ENCODE assay signal across 9 cellular contexts in genomic region chr10:11663763-11664555, GRCh38. TPM values are rescaled to one million over a fixed set of nuclear protein-coding genes. Genes with fewer than 3 reads are reported as not detected.
DNase-seq lines count a peak whose midpoint lies in the region; ATAC-seq, FAIRE-seq and TF ChIP-seq lines count a peak whose summit lies in the region.
"Had no signal": no experiment of that assay in that cellular context is flagged by ENCODE, and none has a peak within 500 bp of the region (broad histone marks: within the 10 kb centered on the region; RNA-seq: fewer than 3 reads in every experiment).

No MANE protein-coding gene starts in this region.

- no peak overlapping the region for H2AK5ac ChIP-seq in H9 (ENCODE audit: insufficient read length, low read length)

- no peaks in the 10 kb centered on the region for H3K79me2 ChIP-seq in GM12878 (ENCODE audit: control insufficient read depth, insufficient read depth, low read length)
- H3K79me2 ChIP-seq in H9 (ENCODE audit: insufficient read depth, low read length): no peaks in the 10 kb centered on the region

- no peak overlapping the region for H4K5ac ChIP-seq in H9 (ENCODE audit: insufficient read length, low read depth, low read length)

- POLR2A ChIA-PET in GM12878 (lab: Charles Lee): no interaction called here
- POLR2A ChIA-PET in activated CD4-positive, alpha-beta T cell treated with anti-CD3 and anti-CD28 coated beads, Interleukin-2, amount 10 ng/mL, durations not matched to agents 7 days and 5 days (lab: Charles Lee): no interaction called here

- no peak overlapping the region; the same call in 1 of the 2 replicates for H3K14ac ChIP-seq in H9 (ENCODE audit: insufficient read depth, low read length)

- no peak for TF ChIP-seq POLR2A in GM12878 (IDR thresholded peaks at IDR 0.05; ENCODE audit: low read depth, low read length)

- peak; percentile 62 for FAIRE-seq in GM12878 (lab: Jason Lieb, UNC)

- H2BK5ac ChIP-seq in H9 (ENCODE audit: insufficient read length, low read length): no peak overlapping the region

- peak overlapping the region; percentile 35; the same call in 1 of the 2 replicates for H3K27ac ChIP-seq in GM12878 (ENCODE audit: control insufficient read depth, insufficient read depth)
- H3K27ac ChIP-seq in H9 (ENCODE audit: insufficient read length, low read depth, low read length): no peak overlapping the region

- peaks cover 43% of the 10 kb centered on the region for H3K4me1 ChIP-seq in GM12878 (ENCODE audit: control insufficient read depth, insufficient read depth, low read length)
- no peaks in the 10 kb centered on the region for H3K4me1 ChIP-seq in H9 (ENCODE audit: insufficient read depth, low read length)

- no peak overlapping the region for H2BK120ac ChIP-seq in H9 (ENCODE audit: low read depth, low read length, poor library complexity, severe bottlenecking)

- H3K4me3 ChIP-seq in GM12878: no peak overlapping the region

- H3K23ac ChIP-seq in H9 (ENCODE audit: insufficient read length, low read depth, low read length): no peak overlapping the region

- H3K56ac ChIP-seq in H9 (ENCODE audit: insufficient read length, low read depth, low read length): no peak overlapping the region

- SMC1A ChIA-PET in GM12878 (lab: Charles Lee; ENCODE audit: uncharacterized antibody, unreplicated experiment): no interaction called here

- H3K27me3 ChIP-seq in GM12878 (replicated peaks in 1 of 2; ENCODE audit: control insufficient read depth in 2 of 2, insufficient read depth in 2 of 2, low read length in 1 of 2) (no peaks in the 10 kb centered on the region), H9 (ENCODE audit: insufficient read depth, low read length) (no peaks in the 10 kb centered on the region; the same call in 1 of the 2 replicates)

- H3K9ac ChIP-seq in GM12878 (ENCODE audit: control insufficient read depth, insufficient read depth, low read length): peak overlapping the region; percentile 19; the same call in 1 of the 2 replicates
- no peak overlapping the region for H3K9ac ChIP-seq in H9 (ENCODE audit: extremely low read depth, insufficient read length, low read length)

- intact Hi-C loops in GM12878 (cut with micrococcal nuclease; ENCODE audit: unreplicated experiment): no loop called here

- peaks cover 1% of the 10 kb centered on the region; the same call in 1 of the 2 replicates for H3K27me3 Mint-ChIP-seq in H9 (ENCODE audit: low read depth)
- H3K27me3 Mint-ChIP-seq in activated CD4-positive, alpha-beta T cell treated with anti-CD3 and anti-CD28 coated beads, Interleukin-2, amount 10 ng/mL, durations not matched to agents 7 days and 5 days: peaks cover 20% of the 10 kb centered on the region

- ATAC-seq in GM19397 (IDR thresholded peaks at IDR 0.05; ENCODE audit: unreplicated experiment) (peak; percentile 74), HG03039 (IDR thresholded peaks at IDR 0.05; ENCODE audit: unreplicated experiment) (peak; percentile 72), GM12878 (peak; percentile 81)

- no peak overlapping the region for H2BK12ac ChIP-seq in H9 (ENCODE audit: insufficient read length, low read depth, low read length)

- H3K27ac Mint-ChIP-seq in H9: no peak overlapping the region
- no peak overlapping the region for H3K27ac Mint-ChIP-seq in activated CD4-positive, alpha-beta T cell treated with anti-CD3 and anti-CD28 coated beads, Interleukin-2, amount 10 ng/mL, durations not matched to agents 7 days and 5 days
- H3K27ac Mint-ChIP-seq: HFFc6 had no signal

- CTCF ChIA-PET in GM12878 (lab: Yijun Ruan, JAX): no interaction called here
- CTCF ChIA-PET in activated CD4-positive, alpha-beta T cell treated with anti-CD3 and anti-CD28 coated beads, Interleukin-2, amount 10 ng/mL, durations not matched to agents 7 days and 5 days (lab: Charles Lee): no interaction called here

- H4K20me1 ChIP-seq in GM12878 (ENCODE audit: control insufficient read depth, insufficient read depth) (no peaks in the 10 kb centered on the region), H9 (ENCODE audit: control insufficient read depth, insufficient read depth, insufficient read length) (no peaks in the 10 kb centered on the region)

- no peak overlapping the region for H3K4ac ChIP-seq in H9 (ENCODE audit: low read depth, low read length)

- no peaks in the 10 kb centered on the region for H3K4me1 Mint-ChIP-seq in H9
- H3K4me1 Mint-ChIP-seq in activated CD4-positive, alpha-beta T cell treated with anti-CD3 and anti-CD28 coated beads, Interleukin-2, amount 10 ng/mL, durations not matched to agents 7 days and 5 days: peaks cover 14% of the 10 kb centered on the region

- no peak overlapping the region for H2BK15ac ChIP-seq in H9 (ENCODE audit: low read depth, low read length)

- peak; percentile 21; the same call in 1 of the 2 replicates for TF ChIP-seq RAD21 in GM12878 (IDR thresholded peaks at IDR 0.05; ENCODE audit: insufficient read depth, low read depth, low read length)

- RAD21 ChIA-PET in GM12878 (lab: Charles Lee; ENCODE audit: unreplicated experiment): interaction anchor here (0.8 kb wide), 1 partner anchor 61 kb away, joined by 5 read pairs; no protein-coding TSS in a partner anchor

- H3K9me3 Mint-ChIP-seq in H9: no peaks in the 10 kb centered on the region
- peaks cover 3% of the 10 kb centered on the region for H3K9me3 Mint-ChIP-seq in activated CD4-positive, alpha-beta T cell treated with anti-CD3 and anti-CD28 coated beads, Interleukin-2, amount 10 ng/mL, durations not matched to agents 7 days and 5 days
- H3K9me3 Mint-ChIP-seq: HFFc6 had no signal

- H3K79me1 ChIP-seq in H9 (ENCODE audit: insufficient read depth, low read depth, low read length, poor library complexity, severe bottlenecking): no peaks in the 10 kb centered on the region

- no TSS peak for BruUV-seq in GM12878 (replicated peaks; lab: Mats Ljungman, UMichigan)

- no peaks in the 10 kb centered on the region for H3K23me2 ChIP-seq in H9 (ENCODE audit: insufficient read length, low read depth, low read length, poor library complexity, severe bottlenecking)

- WGBS in GM12878 (ENCODE audit: insufficient coverage, insufficient replicate concordance, low lambda C conversion rate, missing lambda C conversion rate): 20% methylated on average over 13 of the region's 13 CpGs
- no CpG with 5 or more reads among the region's 13 CpGs for WGBS in H9 (ENCODE audit: extremely low coverage, insufficient read length, low lambda C conversion rate)

- no peak overlapping the region for H4K8ac ChIP-seq in H9 (replicated peaks; ENCODE audit: insufficient read length, low read depth, low read length)

- peak overlapping the region; percentile 87 for H3K4me2 ChIP-seq in GM12878 (ENCODE audit: control insufficient read depth, insufficient read depth)
- H3K4me2 ChIP-seq in H9 (ENCODE audit: insufficient read depth, insufficient read length, low read length): no peak overlapping the region

- no peak overlapping the region for H2BK20ac ChIP-seq in H9 (ENCODE audit: low read depth, low read length, poor library complexity, severe bottlenecking)

- H3K18ac ChIP-seq in H9 (ENCODE audit: insufficient read length, low read depth, low read length): no peak overlapping the region

- no peak for DNase-seq in GM12878 (ENCODE audit: low read depth, low spot score)
- no peak for DNase-seq in H9
- no peak for DNase-seq in activated CD4-positive, alpha-beta T cell treated with anti-CD3 and anti-CD28 coated beads, Interleukin-2, amount 10 ng/mL, durations not matched to agents 7 days and 5 days
- no peak for DNase-seq in mucosa of gallbladder (ENCODE audit: low spot score)
- DNase-seq in SK-N-DZ (ENCODE audit: low spot score): no peak
- DNase-seq: HFFc6 had no signal

- no peak overlapping the region for H3K4me3 Mint-ChIP-seq in H9
- H3K4me3 Mint-ChIP-seq in activated CD4-positive, alpha-beta T cell treated with anti-CD3 and anti-CD28 coated beads, Interleukin-2, amount 10 ng/mL, durations not matched to agents 7 days and 5 days: no peak overlapping the region
- H3K4me3 Mint-ChIP-seq: HFFc6 had no signal

- peaks cover 7% of the 10 kb centered on the region; the same call in 2 of the 3 replicates for H3K9me3 ChIP-seq in GM12878 (replicated peaks; ENCODE audit: control insufficient read depth, insufficient read depth, low read length)
- no peaks in the 10 kb centered on the region for H3K9me3 ChIP-seq in H9 (ENCODE audit: control insufficient read depth, low read depth, low read length)

- H3T11ph ChIP-seq in H9 (ENCODE audit: low read length): no peak overlapping the region

- no peak overlapping the region for H4K91ac ChIP-seq in H9 (ENCODE audit: insufficient read length, low read depth, low read length)

- peak in 1 of 2 experiments; percentile 30; a peak in 1 of 4 replicates for TF ChIP-seq EP300 in GM12878 (IDR thresholded peaks at IDR 0.05; ENCODE audit: borderline replicate concordance in 1 of 2, control insufficient read depth in 1 of 2, low read depth in 2 of 2, low read length in 2 of 2)

- H2AFZ ChIP-seq in GM12878 (ENCODE audit: control insufficient read depth, low read depth, low read length) (peak overlapping the region; percentile 45), H9 (ENCODE audit: low read length) (no peak overlapping the region)

- H3K36me3 Mint-ChIP-seq in H9 (ENCODE audit: insufficient read depth in 1 of 3, low read depth in 3 of 3): no peaks in the 10 kb centered on the region
- H3K36me3 Mint-ChIP-seq in activated CD4-positive, alpha-beta T cell treated with anti-CD3 and anti-CD28 coated beads, Interleukin-2, amount 10 ng/mL, durations not matched to agents 7 days and 5 days (ENCODE audit: low read depth): no peaks in the 10 kb centered on the region

- peak; percentile 44 for TF ChIP-seq CTCF in GM12872 (IDR thresholded peaks at IDR 0.05; ENCODE audit: insufficient read depth, low read depth, low read length)
- peak in 1 of 3 experiments; percentile 4; a peak in 1 of 6 replicates for TF ChIP-seq CTCF in GM12878 (IDR thresholded peaks at IDR 0.05 in 2 of 3, conservative IDR thresholded peaks at IDR 0.05 in 1 of 3; ENCODE audit: control insufficient read depth in 2 of 3, extremely low read depth in 1 of 3, insufficient read depth in 1 of 3, low read depth in 3 of 3, low read length in 3 of 3)
- no peak for TF ChIP-seq CTCF in H9 (conservative IDR thresholded peaks at IDR 0.05)

- no peaks in the 10 kb centered on the region for H3K36me3 ChIP-seq in GM12878 (ENCODE audit: control insufficient read depth in 2 of 2, insufficient read depth in 2 of 2, low read length in 1 of 2)

- in situ Hi-C loops in GM12878 (cut with MboI): no loop called here

RNA-seq across cellular contexts. Expression of gene USP6NL, which starts 52.5 kb away (rescaled TPM):
- total RNA-seq in GM12878 (2013; cell fraction: nucleolus; rRNA removed): 37.0 and 39.1 TPM in 2 replicates
- total RNA-seq in GM12878 (2014; rRNA removed) (25.8 and 32.1 TPM in 2 replicates), GM12878 (2014; rRNA removed; fragmentation: Illumina TruSeq; extraction: Trizol) (21.7 and 22.2 TPM in 2 replicates), GM12878 (2021) (25.0 and 27.7 TPM in 2 replicates), H9 (2021) (27.7 and 28.3 TPM in 2 replicates), mucosa of gallbladder (14.6 TPM)
- polyA plus RNA-seq in GM12878 (2011; ENCODE audit: low read depth): 10.1 TPM
- polyA plus RNA-seq in GM12878 (2011; rRNA removed) (12.1 and 13.3 TPM in 2 replicates), GM12878 (2014; fragmentation: Illumina TruSeq; extraction: Trizol) (22.5 and 24.0 TPM in 2 replicates), GM12878 (2014; fragmentation: Nextera tagmentation; extraction: Ambion mirVana) (1 to 10 TPM; 4.0 to 6.5 TPM), GM12878 (2014; rRNA removed) (19.2 and 21.5 TPM in 2 replicates), GM12878 (2016; fragmentation: Nextera tagmentation; extraction: Ambion mirVana) (10 to 100 TPM; 12.5 to 14.9 TPM)
- 8.0 and 9.9 TPM in 2 replicates for polyA plus RNA-seq in GM12878 (2011; cell fraction: cytosol; rRNA removed)
- polyA plus RNA-seq in GM12878 (2011; cell fraction: nucleus; rRNA removed): 9.6 and 12.0 TPM in 2 replicates
- polyA plus RNA-seq in GM12878 (2012): 14.8 and 19.1 TPM in 2 replicates
- 12.3 and 14.9 TPM in 2 replicates for polyA minus RNA-seq in GM12878 (2011; rRNA and poly(A)+ RNA removed)
- polyA minus RNA-seq in GM12878 (2011; cell fraction: cytosol; rRNA and poly(A)+ RNA removed): 4.0 and 5.9 TPM in 2 replicates
- polyA minus RNA-seq in GM12878 (2011; cell fraction: nucleus; rRNA and poly(A)+ RNA removed): 11.1 and 21.9 TPM in 2 replicates
- total RNA-seq in activated CD4-positive, alpha-beta T cell treated with anti-CD3 and anti-CD28 coated beads, Interleukin-2, amount 10 ng/mL, durations not matched to agents 7 days and 5 days: 1 to 10 TPM; 3.1 to 4.0 TPM
- polyA plus RNA-seq in SK-N-DZ (2014; cell fraction: cytosol; rRNA removed): 15.8 and 19.0 TPM in 2 replicates
- 12.5 and 13.6 TPM in 2 replicates for polyA plus RNA-seq in SK-N-DZ (2014; cell fraction: nucleus; rRNA removed)
